Comparison of ENCODE assay signal across 14 cellular contexts in genomic region chr14:32932302-32932920, GRCh38. TPM values are rescaled to one million over a fixed set of nuclear protein-coding genes. Genes with fewer than 3 reads are reported as not detected.
DNase-seq lines count a peak whose midpoint lies in the region; ATAC-seq and TF ChIP-seq lines count a peak whose summit lies in the region.
"Had no signal": no experiment of that assay in that cellular context is flagged by ENCODE, and none has a peak within 500 bp of the region (broad histone marks: within the 10 kb centered on the region; RNA-seq: fewer than 3 reads in every experiment).

No MANE protein-coding gene starts in this region.

- no peak for TF ChIP-seq POLR2A in stomach (IDR thresholded peaks at IDR 0.05)

- peaks cover 83% of the 10 kb centered on the region for H3K27me3 Mint-ChIP-seq in endodermal cell (ENCODE audit: insufficient read depth)

- H2BK5ac ChIP-seq in mesenchymal stem cell (ENCODE audit: low read depth, low read length, poor library complexity, severe bottlenecking): no peak overlapping the region

- H4K8ac ChIP-seq in mesenchymal stem cell (ENCODE audit: low read length): no peak overlapping the region

- H3K36me3 ChIP-seq in HUES6 (ENCODE audit: control insufficient read depth, insufficient read depth, low read length): no peaks in the 10 kb centered on the region
- no peaks in the 10 kb centered on the region for H3K36me3 ChIP-seq in endodermal cell (ENCODE audit: control insufficient read depth, insufficient read depth, low read length)
- no peaks in the 10 kb centered on the region for H3K36me3 ChIP-seq in mesenchymal stem cell (ENCODE audit: control insufficient read depth in 1 of 2, insufficient read depth in 2 of 2, low read depth in 1 of 2, low read length in 2 of 2)
- no peaks in the 10 kb centered on the region for H3K36me3 ChIP-seq in stomach

- H3K4me3 ChIP-seq in HUES6 (ENCODE audit: low read depth, low read length) (peak overlapping the region; percentile 80), endodermal cell (ENCODE audit: low read length) (peak overlapping the region; percentile 75), mesenchymal stem cell (ENCODE audit: insufficient read depth in 1 of 2, low read depth in 1 of 2, low read length in 2 of 2) (peak overlapping the region; percentile 39 to 85), stomach (peak overlapping the region; percentile 48 to 59 (median 50))

- no peak overlapping the region for H3K23ac ChIP-seq in mesenchymal stem cell (ENCODE audit: low read length in 2 of 2)

- WGBS in endodermal cell (ENCODE audit: insufficient coverage in 1 of 2, insufficient read length in 1 of 2), 2 experiments: 47 to 67% methylated on average over 22 to 31 of the region's 31 CpGs
- WGBS in mesenchymal stem cell: 11% methylated on average over 30 of the region's 31 CpGs
- WGBS in stomach, 5 donors: 32 to 46% (median 38%) methylated on average over 31 of the region's 31 CpGs

- no peak for TF ChIP-seq EP300 in stomach (IDR thresholded peaks at IDR 0.05)

- no peak for ATAC-seq in GM18907 (IDR thresholded peaks at IDR 0.05; ENCODE audit: unreplicated experiment)
- ATAC-seq in GM21526 (IDR thresholded peaks at IDR 0.05; ENCODE audit: low FRiP score, unreplicated experiment): no peak

- H4K91ac ChIP-seq in mesenchymal stem cell (ENCODE audit: low read length): no peak overlapping the region

- DNase-seq in endodermal cell (no peak), mesenchymal stem cell (peak; percentile 27), stomach (no peak), middle frontal gyrus (ENCODE audit: extremely low spot score, low spot score) (no peak)
- DNase-seq in activated effector memory CD4-positive, alpha-beta T cell treated with Interleukin-2 at 50 U/mL for 16 hours: no peak
- DNase-seq: activated CD4-positive, CD25-positive, alpha-beta regulatory T cell treated with anti-CD3 and anti-CD28 coated beads, Interleukin-2, amount 50 U/mL, for 72 hours; erythroblast; Karpas-422; NCI-H2081; NK-92 treated with Interleukin-12 subunit alpha and Interleukin-12 subunit beta, amount 100 ng/mL, for 24 hours had no signal

- H3K4me1 ChIP-seq in HUES6 (ENCODE audit: control insufficient read depth, insufficient read depth, low read length): peaks cover 27% of the 10 kb centered on the region
- H3K4me1 ChIP-seq in endodermal cell (ENCODE audit: control insufficient read depth, insufficient read depth, low read length): no peaks in the 10 kb centered on the region
- peaks cover 28% of the 10 kb centered on the region for H3K4me1 ChIP-seq in mesenchymal stem cell (ENCODE audit: control insufficient read depth, insufficient read depth, low read depth, low read length)
- peaks cover 14 to 34% (median 26%) of the 10 kb centered on the region in 4 donors for H3K4me1 ChIP-seq in stomach

- H2AK5ac ChIP-seq in mesenchymal stem cell (ENCODE audit: low read length, severe bottlenecking): no peak overlapping the region

- peak overlapping the region; percentile 97 for H3K4me2 ChIP-seq in mesenchymal stem cell (ENCODE audit: low read length, poor library complexity, severe bottlenecking)

- no peak overlapping the region for H2BK12ac ChIP-seq in mesenchymal stem cell (ENCODE audit: low read length in 2 of 2)

- peak overlapping the region in 1 of 2 experiments; percentile 16 for H3K18ac ChIP-seq in mesenchymal stem cell (ENCODE audit: low read depth in 1 of 2, low read length in 2 of 2)

- H3K9me3 Mint-ChIP-seq in endodermal cell: no peaks in the 10 kb centered on the region
- H3K9me3 Mint-ChIP-seq: activated T-helper 1 cell treated with anti-CD3 and anti-CD28 coated beads, Interleukin-12 subunit alpha, Interleukin-12 subunit beta, Interleukin-2, Interleukin-4 antibody, amounts not matched to agents 30 ng/mL and 10 ng/mL and 1 ng/mL, durations not matched to agents 14 hours and 24 hours and 36 hours had no signal

- no peak overlapping the region for H3K14ac ChIP-seq in mesenchymal stem cell (ENCODE audit: low read length in 2 of 2)

- no peak overlapping the region for H2BK120ac ChIP-seq in mesenchymal stem cell (ENCODE audit: low read depth, low read length)

- no peaks in the 10 kb centered on the region for H3K36me3 Mint-ChIP-seq in endodermal cell (ENCODE audit: low read depth)

- H3K4ac ChIP-seq in mesenchymal stem cell (ENCODE audit: low read depth in 1 of 2, low read length in 2 of 2): no peak overlapping the region

- H3K4me1 Mint-ChIP-seq in endodermal cell: peaks cover 18% of the 10 kb centered on the region

- H2BK15ac ChIP-seq in mesenchymal stem cell (ENCODE audit: low read depth, poor library complexity, severe bottlenecking): no peak overlapping the region

- TF ChIP-seq CTCF in endodermal cell (conservative IDR thresholded peaks at IDR 0.05) (no peak), stomach (IDR thresholded peaks at IDR 0.05) (no peak)

- no peaks in the 10 kb centered on the region for H3K79me1 ChIP-seq in mesenchymal stem cell (replicated peaks; ENCODE audit: low read length, poor library complexity, severe bottlenecking)

- no peak overlapping the region for H3K9ac ChIP-seq in HUES6 (ENCODE audit: low read length)
- H3K9ac ChIP-seq in endodermal cell (ENCODE audit: extremely low read depth, low read length, poor library complexity, severe bottlenecking): no peak overlapping the region
- H3K9ac ChIP-seq in mesenchymal stem cell (ENCODE audit: low read length): no peak overlapping the region

- peak overlapping the region; percentile 72 for H2AFZ ChIP-seq in mesenchymal stem cell (ENCODE audit: low read depth, low read length)

- H3K27ac Mint-ChIP-seq in endodermal cell: no peak overlapping the region
- H3K27ac Mint-ChIP-seq: activated T-helper 1 cell treated with anti-CD3 and anti-CD28 coated beads, Interleukin-12 subunit alpha, Interleukin-12 subunit beta, Interleukin-2, Interleukin-4 antibody, amounts not matched to agents 30 ng/mL and 10 ng/mL and 1 ng/mL, durations not matched to agents 14 hours and 24 hours and 36 hours had no signal

- intact Hi-C loops in stomach (cut with DNase I; ENCODE audit: low total_unique reads): no loop called here

- H3K27ac ChIP-seq in HUES6 (ENCODE audit: low read depth, low read length): no peak overlapping the region
- peak overlapping the region; percentile 74 for H3K27ac ChIP-seq in endodermal cell (ENCODE audit: low read depth, low read length)
- no peak overlapping the region for H3K27ac ChIP-seq in mesenchymal stem cell (ENCODE audit: low read length, poor library complexity, severe bottlenecking)
- peak overlapping the region in 1 of 5 donors; percentile 49 for H3K27ac ChIP-seq in stomach

- H3K27me3 ChIP-seq in HUES6 (ENCODE audit: control insufficient read depth, insufficient read depth, low read length) (peaks cover 69% of the 10 kb centered on the region), endodermal cell (ENCODE audit: control insufficient read depth, insufficient read depth, low read length, poor library complexity, severe bottlenecking) (peaks cover 75% of the 10 kb centered on the region), mesenchymal stem cell (ENCODE audit: control insufficient read depth in 1 of 2, insufficient read depth in 1 of 2, low read length in 2 of 2) (peaks cover 42 to 54% of the 10 kb centered on the region in 2 experiments), stomach (peaks cover 0 to 66% (median 33%) of the 10 kb centered on the region in 3 donors)

- no peaks in the 10 kb centered on the region for H3K9me3 ChIP-seq in HUES6 (ENCODE audit: control insufficient read depth, insufficient read depth, low read depth, low read length)
- H3K9me3 ChIP-seq in endodermal cell (ENCODE audit: control insufficient read depth, low read length): no peaks in the 10 kb centered on the region
- no peaks in the 10 kb centered on the region for H3K9me3 ChIP-seq in mesenchymal stem cell (ENCODE audit: control insufficient read depth, low read length)
- no peaks in the 10 kb centered on the region for H3K9me3 ChIP-seq in stomach

- peak overlapping the region; percentile 58 for H3K4me3 Mint-ChIP-seq in endodermal cell
- H3K4me3 Mint-ChIP-seq: activated T-helper 1 cell treated with anti-CD3 and anti-CD28 coated beads, Interleukin-12 subunit alpha, Interleukin-12 subunit beta, Interleukin-2, Interleukin-4 antibody, amounts not matched to agents 30 ng/mL and 10 ng/mL and 1 ng/mL, durations not matched to agents 14 hours and 24 hours and 36 hours had no signal

RNA-seq across cellular contexts. Expression of gene NPAS3, which starts 6.3 kb away (rescaled TPM):
- total RNA-seq in endodermal cell (1 to 10 TPM; 1.4 to 1.6 TPM), stomach (1 to 10 TPM in 2 of 5 donors, under 1 TPM in 2, not detected in 1; under 0.01 to 7.9 (median 2.0) TPM)
- polyA plus RNA-seq in endodermal cell (2013, experiment 1 of 2): 14.5 TPM
- 12.2 TPM for polyA plus RNA-seq in endodermal cell (2013, experiment 2 of 2)
- polyA plus RNA-seq in mesenchymal stem cell (2013, experiment 1 of 2): 2.7 TPM
- polyA plus RNA-seq in mesenchymal stem cell (2013, experiment 2 of 2): 2.9 TPM
- polyA plus RNA-seq in stomach: 1 to 10 TPM in 1 of 3 donors, under 1 TPM in 2; 0.35 to 1.6 (median 0.76) TPM
- total RNA-seq: activated T-helper 1 cell treated with anti-CD3 and anti-CD28 coated beads, Interleukin-12 subunit alpha, Interleukin-12 subunit beta, Interleukin-2, Interleukin-4 antibody, amounts not matched to agents 30 ng/mL and 10 ng/mL and 1 ng/mL, durations not matched to agents 14 hours and 24 hours and 36 hours had no signal
